ENCODE assay signal across 9 cellular contexts in genomic region chr3:142366434-142366833, GRCh38.
A peak's percentile ranks its signal among the peaks of the same experiment; 100 is the strongest.
DNase-seq lines count a peak whose midpoint lies in the region; ATAC-seq, FAIRE-seq and TF ChIP-seq lines count a peak whose summit lies in the region.
"Had no signal": no experiment of that assay in that cellular context is flagged by ENCODE, and none has a peak within 500 bp of the region (broad histone marks: within the 10 kb centered on the region; RNA-seq: fewer than 3 reads in every experiment).

No MANE protein-coding gene starts in this region.

- H3K9me2 ChIP-seq in HCT116 (ENCODE audit: insufficient read depth) = no peaks in the 10 kb centered on the region
- H3K9me2 ChIP-seq in PC-3 (replicated peaks; ENCODE audit: low read length) = no peaks in the 10 kb centered on the region

- no TSS peak for BruUV-seq in HCT116 (replicated peaks; lab: Mats Ljungman, UMichigan)
- BruUV-seq in PC-3 (replicated peaks; lab: Mats Ljungman, UMichigan) = no TSS peak

- RAD21 ChIA-PET in HCT116 (lab: Charles Lee; ENCODE audit: low non-redundant PET in 1 of 2, low total read pairs in 2 of 2, uncharacterized antibody in 2 of 2, unreplicated experiment in 2 of 2) = no interaction called here

- DNase-seq in HCT116 (ENCODE audit: low read depth, low spot score) (peak; percentile 6), PC-3 (peak; percentile 45), fibroblast of pulmonary artery (ENCODE audit: low read depth) (peak; percentile 16), pons (ENCODE audit: low spot score) (no peak), GM19239 (ENCODE audit: insufficient read length, low spot score) (no peak), GM19240 (ENCODE audit: insufficient read length, low spot score) (no peak)
- DNase-seq: testis had no signal

- POLR2A ChIA-PET in HCT116 (lab: Charles Lee) (no interaction called here), PC-3 (lab: Charles Lee; ENCODE audit: unreplicated experiment) (no interaction called here)

- H3K79me2 ChIP-seq in HCT116 (ENCODE audit: insufficient read depth, low read length) = no peaks in the 10 kb centered on the region
- H3K79me2 ChIP-seq in PC-3 (ENCODE audit: low read length) = no peaks in the 10 kb centered on the region

- intact Hi-C loops in HCT116 (cut with micrococcal nuclease) = no loop called here
- intact Hi-C loops in PC-3 (cut with micrococcal nuclease) = loop anchor here (5.0 kb wide), 1 partner anchor 81 kb away; the partner anchor contains the start of gene XRN1

- peak; percentile 48; the same call in 1 of the 2 replicates for TF ChIP-seq RAD21 in HCT116 (IDR thresholded peaks at IDR 0.05; ENCODE audit: low read depth)

- no peaks in the 10 kb centered on the region for H3F3A ChIP-seq in PC-3 (ENCODE audit: low read length, unreplicated experiment)

- ATAC-seq in HCT116 = peak; percentile 90
- ATAC-seq in PC-3 = peak; percentile 45
- no peak for ATAC-seq in HG03432 (IDR thresholded peaks at IDR 0.05; ENCODE audit: unreplicated experiment)

- CTCF ChIA-PET in HCT116 (lab: Charles Lee) (interaction anchor here (1.3 kb wide), 1 partner anchor 8 kb away, joined by 3 read pairs; no protein-coding TSS in a partner anchor), PC-3 (lab: Charles Lee) (no interaction called here)

- H3K27me3 ChIP-seq in HCT116 (ENCODE audit: insufficient read depth, low read length) (no peaks in the 10 kb centered on the region), PC-3 (ENCODE audit: low read length) (no peaks in the 10 kb centered on the region)
- H3K27me3 ChIP-seq: testis had no signal

- TF ChIP-seq POLR2A in HCT116 (IDR thresholded peaks at IDR 0.05; ENCODE audit: borderline replicate concordance, extremely low read depth, insufficient read depth, insufficient read length) = no peak

- no peak overlapping the region for H3K27ac ChIP-seq in C4-2B
- H3K27ac ChIP-seq in HCT116 (ENCODE audit: low read depth, low read length) = no peak overlapping the region
- H3K27ac ChIP-seq in PC-3 (ENCODE audit: low read length) = no peak overlapping the region
- H3K27ac ChIP-seq: testis had no signal

- H4K20me1 ChIP-seq in HCT116 (ENCODE audit: insufficient read depth) (no peaks in the 10 kb centered on the region), PC-3 (ENCODE audit: low read length) (no peaks in the 10 kb centered on the region)

- no peak overlapping the region for H3K4me2 ChIP-seq in HCT116 (ENCODE audit: low read length)
- H3K4me2 ChIP-seq in PC-3 (ENCODE audit: low read length) = no peak overlapping the region

- H2AFZ ChIP-seq in HCT116 (ENCODE audit: low read depth, low read length, poor library complexity, severe bottlenecking) (no peak overlapping the region), PC-3 (ENCODE audit: low read length) (no peak overlapping the region)

- H3K9ac ChIP-seq in HCT116 (ENCODE audit: low read length) (no peak overlapping the region), PC-3 (ENCODE audit: low read length) (no peak overlapping the region)

- H3K4me3 ChIP-seq in HCT116 (replicated peaks in 1 of 2; ENCODE audit: low read depth in 1 of 2, low read length in 2 of 2) (no peak overlapping the region), PC-3 (ENCODE audit: low read length) (no peak overlapping the region), fibroblast of pulmonary artery (replicated peaks; ENCODE audit: low read depth, low read length) (no peak overlapping the region)
- H3K4me3 ChIP-seq: testis had no signal

- H3K4me1 ChIP-seq in HCT116 (ENCODE audit: control insufficient read depth in 1 of 2, insufficient read depth in 2 of 2, low read length in 2 of 2) = no peaks in the 10 kb centered on the region; a peak in 1 of 4 replicates
- H3K4me1 ChIP-seq in PC-3 (ENCODE audit: insufficient read depth, low read length) = peaks cover 11% of the 10 kb centered on the region; the same call in 1 of the 2 replicates
- H3K4me1 ChIP-seq: testis had no signal

- FAIRE-seq in GM19239 (lab: Jason Lieb, UNC) = no peak

- TF ChIP-seq CTCF in C4-2B (conservative IDR thresholded peaks at IDR 0.05) (peak; percentile 87), HCT116 (IDR thresholded peaks at IDR 0.05 in 2 of 3, conservative IDR thresholded peaks at IDR 0.05 in 1 of 3; ENCODE audit: borderline replicate concordance in 1 of 3, insufficient read depth in 1 of 3, low read depth in 2 of 3, low read length in 2 of 3) (peak; percentile 25 to 61 (median 52); a peak in 5 of 6 replicates), PC-3 (conservative IDR thresholded peaks at IDR 0.05; ENCODE audit: low read depth, low read length) (peak; percentile 63), fibroblast of pulmonary artery (IDR thresholded peaks at IDR 0.05; ENCODE audit: low read length, missing control alignments) (peak; percentile 21)

- no peaks in the 10 kb centered on the region for H3K9me3 ChIP-seq in HCT116 (ENCODE audit: control insufficient read depth in 1 of 2, insufficient read depth in 1 of 2, low read depth in 1 of 2, low read length in 2 of 2)
- H3K9me3 ChIP-seq in PC-3 (ENCODE audit: low read length) = no peaks in the 10 kb centered on the region
- H3K9me3 ChIP-seq: testis had no signal

- H3K36me3 ChIP-seq in HCT116 (ENCODE audit: control insufficient read depth in 1 of 2, insufficient read depth in 2 of 2, low read length in 2 of 2) = no peaks in the 10 kb centered on the region; a peak in 2 of 4 replicates
- no peaks in the 10 kb centered on the region for H3K36me3 ChIP-seq in PC-3 (ENCODE audit: low read depth, low read length)

TF ChIP-seq in HCT116, 20 proteins besides CTCF, POLR2A, EP300 and RAD21:
- no peak for TF ChIP-seq EZH2 (IDR thresholded peaks at IDR 0.05)
- no peak for TF ChIP-seq POLR2AphosphoS5 (IDR thresholded peaks at IDR 0.05; ENCODE audit: low read depth, low read length)
- TF ChIP-seq REST (IDR thresholded peaks at IDR 0.05; ENCODE audit: low read depth) = no peak
- TF ChIP-seq ZBTB33 (IDR thresholded peaks at IDR 0.05; ENCODE audit: extremely low read depth, insufficient replicate concordance, low read length) = no peak
- TF ChIP-seq EZH2phosphoT487 (IDR thresholded peaks at IDR 0.05; ENCODE audit: borderline replicate concordance) = no peak
- no peak for TF ChIP-seq FOSL1 (IDR thresholded peaks at IDR 0.05; ENCODE audit: low read depth)
- TF ChIP-seq ZNF274 (IDR thresholded peaks at IDR 0.05; ENCODE audit: low read depth, low read length) = no peak
- no peak for TF ChIP-seq MAX (IDR thresholded peaks at IDR 0.05)
- no peak for TF ChIP-seq ELF1 (IDR thresholded peaks at IDR 0.05; ENCODE audit: borderline replicate concordance, low read depth)
- no peak for TF ChIP-seq ATF3 (IDR thresholded peaks at IDR 0.05)
- TF ChIP-seq JUND (IDR thresholded peaks at IDR 0.05) = no peak
- TF ChIP-seq SIN3A (IDR thresholded peaks at IDR 0.05; ENCODE audit: low read depth) = no peak
- TF ChIP-seq SP1 (IDR thresholded peaks at IDR 0.05; ENCODE audit: low read depth) = no peak
- no peak for TF ChIP-seq TCF7L2 (IDR thresholded peaks at IDR 0.05; ENCODE audit: borderline replicate concordance, extremely low read depth, insufficient read depth, insufficient read length)
- TF ChIP-seq EGR1 (IDR thresholded peaks at IDR 0.05; ENCODE audit: low read depth) = no peak
- no peak for TF ChIP-seq ZFX (IDR thresholded peaks at IDR 0.05)
- no peak for TF ChIP-seq SRF (IDR thresholded peaks at IDR 0.05; ENCODE audit: low read depth)

Comparison
In these comparisons a context has a peak if more than half of its experiments do, and no peak if none do; other contexts are left out.
1. CTCF ChIP-seq: peak in every context shown above with its lines; median percentile 87 in C4-2B; 63 in PC-3; 52 in HCT116; 21 in fibroblast of pulmonary artery.
2. DNase-seq: peak in HCT116 (single experiment), PC-3 (single experiment) and fibroblast of pulmonary artery (single experiment); none in pons (single experiment), GM19239 (single experiment) and GM19240 (single experiment).